ENCODE assay signal across 7 cellular contexts in genomic region chr2:78865663-78866062, GRCh38.
"Had no signal": no experiment of that assay in that cellular context is flagged by ENCODE, and none has a peak within 500 bp of the region (broad histone marks: within the 10 kb centered on the region; RNA-seq: fewer than 3 reads in every experiment).

No MANE protein-coding gene starts in this region.

- H3K36me3 Mint-ChIP-seq: IgD-negative memory B cell had no signal

- H3K27ac ChIP-seq: HL-60 had no signal

- H3K4me3 ChIP-seq: K562 had no signal

- ATAC-seq: K562 had no signal

- H3K27ac Mint-ChIP-seq: IgD-negative memory B cell had no signal

- H3K4me3 Mint-ChIP-seq: IgD-negative memory B cell had no signal

- H3K27me3 Mint-ChIP-seq: IgD-negative memory B cell had no signal

- DNase-seq: IMR-90, KBM-7, KG1 had no signal

- H3K4me1 Mint-ChIP-seq: IgD-negative memory B cell had no signal

- FAIRE-seq: HTR-8/SVneo, K562 had no signal
